In the genomic region with DNA sequence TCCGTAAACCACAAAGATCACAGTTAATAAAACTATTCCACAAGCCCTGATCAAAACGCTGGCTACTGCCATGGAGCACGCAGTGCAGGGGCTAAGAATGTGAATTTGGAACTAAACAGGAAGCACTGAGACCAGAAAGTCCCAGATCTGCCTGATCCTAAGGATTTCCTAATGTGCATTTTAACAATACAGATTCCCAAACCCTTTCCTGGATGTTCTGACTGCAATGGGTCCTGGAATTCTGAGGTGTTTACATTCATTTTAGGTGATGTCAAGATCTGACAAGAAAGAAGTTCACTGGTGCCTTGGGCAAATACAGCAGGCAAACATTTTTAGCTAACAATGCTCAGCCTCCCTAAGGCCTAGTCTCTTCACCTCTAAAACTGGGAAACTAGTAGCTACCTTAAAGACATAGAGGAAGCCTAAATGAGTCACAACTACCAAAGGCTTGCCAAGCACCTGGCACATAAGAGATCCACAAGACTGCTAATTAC, we compare ENCODE assay signal across 13 cellular contexts. TPM values are rescaled to one million over a fixed set of nuclear protein-coding genes. Genes with fewer than 3 reads are reported as not detected.
DNase-seq lines count a peak whose midpoint lies in the region; ATAC-seq and TF ChIP-seq lines count a peak whose summit lies in the region.
"Had no signal": no experiment of that assay in that cellular context is flagged by ENCODE, and none has a peak within 500 bp of the region (broad histone marks: within the 10 kb centered on the region; RNA-seq: fewer than 3 reads in every experiment).

No MANE protein-coding gene starts in this region.

- peaks cover 43 to 56% of the 10 kb centered on the region in 2 donors for H3K36me3 Mint-ChIP-seq in activated naive CD4-positive, alpha-beta T cell treated with anti-CD3 and anti-CD28 coated beads, Interleukin-2, amount 50 U/mL, for 72 hours
- H3K36me3 Mint-ChIP-seq in mesothelial cell of epicardium, result peaks cover 10% of the 10 kb centered on the region

- H3K4me3 Mint-ChIP-seq in mesothelial cell of epicardium, result no peak overlapping the region
- H3K4me3 Mint-ChIP-seq: brain had no signal

- H3K9me3 Mint-ChIP-seq in activated naive CD4-positive, alpha-beta T cell treated with anti-CD3 and anti-CD28 coated beads, Interleukin-2, amount 50 U/mL, for 72 hours, result peaks cover 4 to 9% of the 10 kb centered on the region in 2 donors
- H3K9me3 Mint-ChIP-seq in mesothelial cell of epicardium, result no peaks in the 10 kb centered on the region
- H3K9me3 Mint-ChIP-seq: brain had no signal

- H3K4me1 ChIP-seq in urinary bladder (ENCODE audit: insufficient read depth), result peaks cover 1% of the 10 kb centered on the region

- no peak overlapping the region for H3K4me3 ChIP-seq in urinary bladder (ENCODE audit: low read depth, low read length)
- H3K4me3 ChIP-seq: tibial artery had no signal

- no peaks in the 10 kb centered on the region for H3K27me3 Mint-ChIP-seq in mesothelial cell of epicardium (ENCODE audit: low read depth)

- no peak for TF ChIP-seq CTCF in mesothelial cell of epicardium (IDR thresholded peaks at IDR 0.05; ENCODE audit: unreplicated experiment)

- WGBS in urinary bladder, result 34% methylated on average over 3 of the region's 3 CpGs

- H3K27ac Mint-ChIP-seq in activated naive CD4-positive, alpha-beta T cell treated with anti-CD3 and anti-CD28 coated beads, Interleukin-2, amount 50 U/mL, for 72 hours, result peak overlapping the region; percentile 57 to 61
- H3K27ac Mint-ChIP-seq in mesothelial cell of epicardium, result peak overlapping the region; percentile 25

- DNase-seq in activated naive CD4-positive, alpha-beta T cell treated with anti-CD3 and anti-CD28 coated beads, Interleukin-2, amount 50 U/mL, for 72 hours (ENCODE audit: low spot score in 2 of 2), result no peak
- DNase-seq in activated naive CD4-positive, alpha-beta T cell (lab: John Stamatoyannopoulos, UW), result no peak
- DNase-seq in dermis blood vessel endothelial cell (peak; percentile 92), mesothelial cell of epicardium (ENCODE audit: low spot score in 2 of 2, unreplicated experiment in 2 of 2) (no peak), germinal center (ENCODE audit: low spot score) (no peak)
- DNase-seq: head of caudate nucleus; SHP77 treated with DMSO at 0.1 percent for 48 hours; stimulated activated CD4-positive, alpha-beta T cell treated with anti-CD3 and anti-CD28 coated beads, Interleukin-1b, Interleukin-23, amount 100 ng/mL, for 48 hours; tibial artery had no signal

- peak overlapping the region; percentile 72 for H3K27ac ChIP-seq in urinary bladder (ENCODE audit: low read depth)
- H3K27ac ChIP-seq: tibial artery had no signal

- ATAC-seq in activated naive CD4-positive, alpha-beta T cell treated with anti-CD3 and anti-CD28 coated beads, Interleukin-2, amount 50 U/mL, for 72 hours, result peak; percentile 30 to 66
- no peak for ATAC-seq in HG03460 (IDR thresholded peaks at IDR 0.05; ENCODE audit: unreplicated experiment)
- ATAC-seq in HG03432 (IDR thresholded peaks at IDR 0.05; ENCODE audit: unreplicated experiment), result no peak

- peaks cover 3% of the 10 kb centered on the region for H3K36me3 ChIP-seq in urinary bladder (ENCODE audit: insufficient read depth)

- peaks cover 7% of the 10 kb centered on the region for H3K4me1 Mint-ChIP-seq in mesothelial cell of epicardium

RNA-seq across cellular contexts. Expression of a gene that starts 10.3 kb away (rescaled TPM):
- total RNA-seq in activated naive CD4-positive, alpha-beta T cell treated with anti-CD3 and anti-CD28 coated beads, Interleukin-2, amount 50 U/mL, for 72 hours, result 100 to 1,000 TPM; 106 to 132 TPM
- total RNA-seq in dermis blood vessel endothelial cell (43.0 and 77.3 TPM in 2 replicates), mesothelial cell of epicardium (25.4 to 26.6 TPM (median 25.8 TPM) in 3 replicates), urinary bladder (33.9 TPM)
- polyA plus RNA-seq in urinary bladder, result 76.3 TPM

RNA-seq across cellular contexts. Expression of a gene that starts 55.0 kb away (rescaled TPM):
- total RNA-seq in activated naive CD4-positive, alpha-beta T cell treated with anti-CD3 and anti-CD28 coated beads, Interleukin-2, amount 50 U/mL, for 72 hours, result 10 to 100 TPM in 1 of 2 donors, 1 to 10 TPM in 1; 9.2 to 10.8 TPM
- total RNA-seq in dermis blood vessel endothelial cell (3.7 and 4.7 TPM in 2 replicates), mesothelial cell of epicardium (8.5 to 11.8 TPM (median 9.2 TPM) in 3 replicates), urinary bladder (3.3 TPM)
- 4.4 TPM for polyA plus RNA-seq in urinary bladder

RNA-seq across cellular contexts. Expression of a gene that starts 55.5 kb away (rescaled TPM):
- total RNA-seq in activated naive CD4-positive, alpha-beta T cell treated with anti-CD3 and anti-CD28 coated beads, Interleukin-2, amount 50 U/mL, for 72 hours, result 100 to 1,000 TPM; 166 to 218 TPM
- total RNA-seq in dermis blood vessel endothelial cell (23.9 and 42.9 TPM in 2 replicates), mesothelial cell of epicardium (6.4 to 8.2 TPM (median 6.8 TPM) in 3 replicates), urinary bladder (26.2 TPM)
- 75.2 TPM for polyA plus RNA-seq in urinary bladder

Comparison
In these comparisons a context has a peak if more than half of its experiments do, and no peak if none do; other contexts are left out.
1. ATAC-seq: peak in activated naive CD4-positive, alpha-beta T cell treated with anti-CD3 and anti-CD28 coated beads, Interleukin-2, amount 50 U/mL, for 72 hours (2 of 2); none in HG03460 (single experiment) and HG03432 (single experiment).